In genomic region chr17:79029327-79030009, GRCh38 we compare ENCODE assay signal across 3 cellular contexts.
TF ChIP-seq lines count a peak whose summit lies in the region.

No MANE protein-coding gene starts in this region.

TF ChIP-seq in A549, 52 proteins besides CTCF, POLR2A, EP300 and RAD21:
- TF ChIP-seq ZNF302 (CRISPR knock-in tag; IDR thresholded peaks at IDR 0.05) (no peak), ELK1 (IDR thresholded peaks at IDR 0.05; ENCODE audit: low read depth, low read length) (no peak), RNF2 (IDR thresholded peaks at IDR 0.05; ENCODE audit: borderline replicate concordance, low read depth) (no peak)

TF ChIP-seq in HEK293, 187 proteins besides CTCF, POLR2A, EP300 and RAD21:
- TF ChIP-seq ZNF664 (tag by site-specific recombination; IDR thresholded peaks at IDR 0.05), result peak; percentile 87
- no peak for TF ChIP-seq ZNF585B (tag by site-specific recombination; IDR thresholded peaks at IDR 0.05)
- TF ChIP-seq PRDM2 (tag by site-specific recombination; IDR thresholded peaks at IDR 0.05; ENCODE audit: borderline replicate concordance), result no peak
- TF ChIP-seq BCL6B (tag by site-specific recombination; IDR thresholded peaks at IDR 0.05), result peak; percentile 92
- no peak for TF ChIP-seq ZEB2 (tag by site-specific recombination; IDR thresholded peaks at IDR 0.05)
- TF ChIP-seq GLI2 (tag by site-specific recombination; IDR thresholded peaks at IDR 0.05; ENCODE audit: borderline replicate concordance, low read depth), result no peak
- TF ChIP-seq SCRT2 (tag by site-specific recombination; IDR thresholded peaks at IDR 0.05), result peak; percentile 94
- peak; percentile 52; the same call in 1 of the 2 replicates for TF ChIP-seq SCRT1 (tag by site-specific recombination; IDR thresholded peaks at IDR 0.05; ENCODE audit: borderline replicate concordance)
- peak; percentile 35; the same call in 1 of the 2 replicates for TF ChIP-seq ZBTB6 (tag by site-specific recombination; IDR thresholded peaks at IDR 0.05)

TF ChIP-seq in H1, 55 proteins besides CTCF, POLR2A, EP300 and RAD21:
- no peak for TF ChIP-seq CBX5 (IDR thresholded peaks at IDR 0.05; ENCODE audit: low read depth, low read length)
- TF ChIP-seq EZH2 (IDR thresholded peaks at IDR 0.05; ENCODE audit: low read depth, low read length, severe bottlenecking), result peak; percentile 13
TF ChIP-seq in H1: peak in this region for 1.
